8 cellular contexts compared by ENCODE assay signal in genomic region chr7:47482013-47482761, GRCh38.
A peak's percentile ranks its signal among the peaks of the same experiment; 100 is the strongest.
DNase-seq lines count a peak whose midpoint lies in the region; ATAC-seq and TF ChIP-seq lines count a peak whose summit lies in the region.

No MANE protein-coding gene starts in this region.

- peak overlapping the region; percentile 73 to 76 for H3K27ac ChIP-seq in left lung
- H3K27ac ChIP-seq in aorta (ENCODE audit: low read depth in 1 of 2, low read length in 2 of 2): peak overlapping the region; percentile 57 to 100

- H3K27me3 ChIP-seq in adipocyte (replicated peaks; ENCODE audit: control insufficient read depth, insufficient read depth, low read length) (no peaks in the 10 kb centered on the region), left lung (no peaks in the 10 kb centered on the region), aorta (ENCODE audit: control insufficient read depth in 1 of 2, insufficient read depth in 2 of 2, low read length in 1 of 2) (no peaks in the 10 kb centered on the region)

- no peak for TF ChIP-seq CTCF in left lung (IDR thresholded peaks at IDR 0.05)

- ATAC-seq in left lung (peak; percentile 71), aorta (ENCODE audit: low FRiP score) (peak; percentile 76)

- intact Hi-C loops in left lung (cut with DNase I): no loop called here
- intact Hi-C loops in aorta (cut with DNase I): loop anchor here in 1 of 2 donors (5.0 kb wide), 1 partner anchor 100 kb away; the partner anchor contains the start of gene TNS3

- H3K36me3 ChIP-seq in adipocyte (ENCODE audit: control insufficient read depth, insufficient read depth, low read length, severe bottlenecking) (no peaks in the 10 kb centered on the region), left lung (no peaks in the 10 kb centered on the region), aorta (ENCODE audit: control insufficient read depth in 1 of 2, insufficient read depth in 2 of 2, low read length in 1 of 2) (no peaks in the 10 kb centered on the region)

- H3K9ac ChIP-seq in adipocyte (ENCODE audit: low read length): peak overlapping the region; percentile 45

- H3K4me3 ChIP-seq in adipocyte (ENCODE audit: low read length) (no peak overlapping the region), left lung (no peak overlapping the region), aorta (ENCODE audit: low read length in 2 of 2) (no peak overlapping the region)

- H3K4me1 ChIP-seq in adipocyte (ENCODE audit: control insufficient read depth, insufficient read depth, low read length) (peaks cover 60% of the 10 kb centered on the region), left lung (peaks cover 44 to 76% of the 10 kb centered on the region in 2 donors), aorta (ENCODE audit: control insufficient read depth in 1 of 2, insufficient read depth in 2 of 2, low read length in 2 of 2) (peaks cover 0 to 2% of the 10 kb centered on the region in 2 donors)

- H3K9me3 ChIP-seq in adipocyte (ENCODE audit: control insufficient read depth, low read length) (no peaks in the 10 kb centered on the region), left lung (no peaks in the 10 kb centered on the region), aorta (ENCODE audit: control insufficient read depth, low read length) (no peaks in the 10 kb centered on the region)

- 8 to 10% methylated on average over 15 of the region's 15 CpGs for WGBS in aorta, 2 donors

- peak; percentile 88 for DNase-seq in CD1c-positive myeloid dendritic cell (ENCODE audit: extremely low spot score)
- DNase-seq in HS-27A (ENCODE audit: low read depth): peak; percentile 78
- DNase-seq in adipocyte (ENCODE audit: low read depth): peak; percentile 88
- peak in 1 of 2 donors; percentile 57 for DNase-seq in left lung
- peak; percentile 76 to 90 for DNase-seq in aorta
- DNase-seq in NCI-H2029 treated with DMSO at 0.1 percent for 48 hours (lab: John Stamatoyannopoulos, UW): no peak
- DNase-seq in stimulated activated CD4-positive, alpha-beta T cell treated with anti-CD3 and anti-CD28 coated beads, Interleukin-4, amount 100 ng/mL, for 24 hours: no peak
- DNase-seq in activated CD4-positive, alpha-beta T cell treated with anti-CD3 and anti-CD28 coated beads, Interleukin-2, amount 50 U/mL, for 4 hours: no peak

Comparison
In these comparisons a context has a peak if more than half of its experiments do, and no peak if none do; other contexts are left out.
1. DNase-seq: peak in CD1c-positive myeloid dendritic cell (single experiment), HS-27A (single experiment), adipocyte (single experiment) and aorta (2 of 2); none in NCI-H2029 treated with DMSO at 0.1 percent for 48 hours (single experiment), stimulated activated CD4-positive, alpha-beta T cell treated with anti-CD3 and anti-CD28 coated beads, Interleukin-4, amount 100 ng/mL, for 24 hours (single experiment) and activated CD4-positive, alpha-beta T cell treated with anti-CD3 and anti-CD28 coated beads, Interleukin-2, amount 50 U/mL, for 4 hours (0 of 2).